20 cellular contexts compared by ENCODE assay signal in the genomic region with DNA sequence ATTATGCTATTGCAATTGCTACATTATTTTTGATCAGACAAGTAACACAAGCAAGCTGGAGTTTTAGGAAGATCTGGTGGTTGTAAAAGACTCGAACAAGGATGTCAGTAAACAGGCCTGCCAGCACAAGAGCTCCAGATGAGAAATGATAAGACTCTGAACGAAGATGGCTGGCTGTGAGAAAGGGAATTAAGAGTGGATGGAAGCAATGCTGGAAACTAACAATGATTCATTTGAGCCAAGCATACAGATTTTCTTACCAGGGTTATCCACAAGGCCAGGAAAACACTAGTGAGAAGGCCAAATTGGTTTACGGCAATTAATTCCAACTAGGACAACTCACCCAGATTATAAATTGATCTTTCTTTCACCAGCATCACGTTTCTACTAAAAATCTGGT. TPM values are rescaled to one million over a fixed set of nuclear protein-coding genes. Genes with fewer than 3 reads are reported as not detected.
A peak's percentile ranks its signal among the peaks of the same experiment; 100 is the strongest.
DNase-seq lines count a peak whose midpoint lies in the region; ATAC-seq, FAIRE-seq and TF ChIP-seq lines count a peak whose summit lies in the region.
"Had no signal": no experiment of that assay in that cellular context is flagged by ENCODE, and none has a peak within 500 bp of the region (broad histone marks: within the 10 kb centered on the region; RNA-seq: fewer than 3 reads in every experiment).

No MANE protein-coding gene starts in this region.

- no peaks in the 10 kb centered on the region for H3K9me3 Mint-ChIP-seq in activated T-cell treated with anti-CD3 and anti-CD28 coated beads, Interleukin-2, amount 50 U/mL, for 24 hours

- H4K20me1 ChIP-seq in HepG2 (ENCODE audit: insufficient read depth, low read length), result peaks cover 43% of the 10 kb centered on the region

- no peaks in the 10 kb centered on the region for H3K27me3 Mint-ChIP-seq in activated T-cell treated with anti-CD3 and anti-CD28 coated beads, Interleukin-2, amount 50 U/mL, for 24 hours

- no peak overlapping the region for H3K27ac Mint-ChIP-seq in activated T-cell treated with anti-CD3 and anti-CD28 coated beads, Interleukin-2, amount 50 U/mL, for 24 hours

- no peak for TF ChIP-seq EP300 in HepG2 (IDR thresholded peaks at IDR 0.05; ENCODE audit: low read depth in 2 of 2, low read length in 2 of 2)
- TF ChIP-seq EP300 in HepG2 (CRISPR knock-in tag; IDR thresholded peaks at IDR 0.05; ENCODE audit: borderline replicate concordance), result no peak

- H3K9me3 ChIP-seq in HepG2 (ENCODE audit: low read length), result no peaks in the 10 kb centered on the region
- H3K9me3 ChIP-seq in right lobe of liver, result no peaks in the 10 kb centered on the region
- no peaks in the 10 kb centered on the region for H3K9me3 ChIP-seq in mesodermal cell (ENCODE audit: control insufficient read depth, low read length)

- WGBS in HepG2 (ENCODE audit: low lambda C conversion rate), result 96% methylated on average over 4 of the region's 4 CpGs
- WGBS in right lobe of liver (ENCODE audit: insufficient coverage, low coverage, low lambda C conversion rate, missing lambda C conversion rate), result 78% methylated on average over 4 of the region's 4 CpGs
- 63 to 72% methylated on average over 2 of the region's 4 CpGs for WGBS in mesodermal cell (ENCODE audit: insufficient coverage in 2 of 2), 2 experiments

- H3K36me3 ChIP-seq in HepG2 (replicated peaks in 1 of 2; ENCODE audit: control insufficient read depth in 1 of 2, insufficient read depth in 2 of 2, low read length in 2 of 2) (peaks cover 6 to 44% of the 10 kb centered on the region in 2 experiments; a peak in 3 of 5 replicates), right lobe of liver (no peaks in the 10 kb centered on the region), mesodermal cell (ENCODE audit: control insufficient read depth, insufficient read depth, low read length) (peaks cover 9% of the 10 kb centered on the region)

- POLR2A ChIA-PET in HepG2 (lab: Yijun Ruan, JAX), result no interaction called here

- in situ Hi-C loops in HepG2 (cut with HindIII; ENCODE audit: extremely low pct_ligation_motif_present, low pct_unique_long_range_greater_than_20kb), result no loop called here

- no peak for TF ChIP-seq RAD21 in HepG2 (CRISPR knock-in tag; IDR thresholded peaks at IDR 0.05)

- H3K4me3 ChIP-seq in HepG2 (replicated peaks in 1 of 3; ENCODE audit: insufficient read depth in 1 of 3, low read depth in 2 of 3, low read length in 3 of 3) (no peak overlapping the region), right lobe of liver (no peak overlapping the region), mesodermal cell (ENCODE audit: extremely low read depth, insufficient read depth, low read length, poor library complexity, severe bottlenecking) (no peak overlapping the region)

- no peak overlapping the region for H3K4me3 Mint-ChIP-seq in activated T-cell treated with anti-CD3 and anti-CD28 coated beads, Interleukin-2, amount 50 U/mL, for 24 hours

- no peak for FAIRE-seq in HepG2 (lab: Jason Lieb, UNC)
- FAIRE-seq: GM18507 had no signal

- TSS peak; percentile 0 for BruUV-seq in HepG2 (replicated peaks; lab: Mats Ljungman, UMichigan)

- H3K36me3 Mint-ChIP-seq in activated T-cell treated with anti-CD3 and anti-CD28 coated beads, Interleukin-2, amount 50 U/mL, for 24 hours (ENCODE audit: low read depth), result peaks cover 54% of the 10 kb centered on the region

- intact Hi-C loops in HepG2 (cut with micrococcal nuclease; ENCODE audit: unreplicated experiment), result no loop called here
- intact Hi-C loops in right lobe of liver (cut with DNase I), result no loop called here

- TF ChIP-seq POLR2A in HepG2 (IDR thresholded peaks at IDR 0.05; ENCODE audit: insufficient read depth in 1 of 2, low read depth in 2 of 2, low read length in 2 of 2), result no peak
- no peak for TF ChIP-seq POLR2A in right lobe of liver (IDR thresholded peaks at IDR 0.05)

- no peak for TF ChIP-seq CTCF in HepG2 (CRISPR knock-in tag; IDR thresholded peaks at IDR 0.05)
- no peak for TF ChIP-seq CTCF in right lobe of liver (IDR thresholded peaks at IDR 0.05)

- H3K4me2 ChIP-seq in HepG2 (ENCODE audit: low read depth, low read length), result no peak overlapping the region

- H3K9ac ChIP-seq in HepG2 (ENCODE audit: insufficient read depth, low read depth, low read length), result no peak overlapping the region

- H3K27me3 ChIP-seq in HepG2 (ENCODE audit: control insufficient read depth in 1 of 2, insufficient read depth in 2 of 2, low read length in 2 of 2), result no peaks in the 10 kb centered on the region
- H3K27me3 ChIP-seq in right lobe of liver, result no peaks in the 10 kb centered on the region

- H3K79me2 ChIP-seq in HepG2 (ENCODE audit: insufficient read depth, low read length), result peaks cover 94% of the 10 kb centered on the region

- H2AFZ ChIP-seq in HepG2 (ENCODE audit: low read length), result no peak overlapping the region

- no peak for DNase-seq in HepG2 (ENCODE audit: low spot score)
- no peak for DNase-seq in right lobe of liver
- DNase-seq in amniotic epithelial cell (ENCODE audit: low read depth), result peak; percentile 90
- DNase-seq in activated CD4-positive, alpha-beta T cell treated with anti-CD3 and anti-CD28 coated beads for 4 hours, result no peak
- DNase-seq in NCI-H2081 treated with DMSO at 0.1 percent for 48 hours (lab: John Stamatoyannopoulos, UW), result no peak
- no peak for DNase-seq in activated T-cell treated with anti-CD3 and anti-CD28 coated beads, Interleukin-2, amount 50 U/mL, for 24 hours
- DNase-seq: 8988T; DMS153; NCI-H1436; NCI-H2081; NCI-H2227 treated with DMSO at 0.1 percent for 48 hours; NCI-H524 treated with DMSO at 0.1 percent for 48 hours; NK-92 treated with Interleukin-12 subunit alpha and Interleukin-12 subunit beta, amount 100 ng/mL, for 24 hours; OCI-M1; RPMI8226 had no signal

- H3K4me1 ChIP-seq in HepG2 (ENCODE audit: insufficient read depth, low read length), result peaks cover 29% of the 10 kb centered on the region
- no peaks in the 10 kb centered on the region for H3K4me1 ChIP-seq in right lobe of liver
- H3K4me1 ChIP-seq in mesodermal cell (ENCODE audit: control insufficient read depth, insufficient read depth, low read length, poor library complexity, severe bottlenecking), result peaks cover 7% of the 10 kb centered on the region

- H3K4me1 Mint-ChIP-seq in activated T-cell treated with anti-CD3 and anti-CD28 coated beads, Interleukin-2, amount 50 U/mL, for 24 hours (ENCODE audit: low read depth), result peaks cover 24% of the 10 kb centered on the region

- no peak overlapping the region for H3K27ac ChIP-seq in HepG2 (ENCODE audit: extremely low read length, insufficient read depth, low read length)
- H3K27ac ChIP-seq in right lobe of liver, result no peak overlapping the region
- peak overlapping the region; percentile 6 for H3K27ac ChIP-seq in mesodermal cell (ENCODE audit: low read depth, low read length, severe bottlenecking)
- H3K27ac ChIP-seq: C4-2B had no signal

- CTCF ChIA-PET in HepG2 (lab: Yijun Ruan, JAX; ENCODE audit: low intra/inter-chr PET ratio, low total read pairs), result no interaction called here

- no peak for ATAC-seq in HepG2
- ATAC-seq in right lobe of liver, result no peak
- ATAC-seq in GM21786 (IDR thresholded peaks at IDR 0.05; ENCODE audit: unreplicated experiment), result no peak
- ATAC-seq: HCT116 had no signal

TF ChIP-seq in HepG2, 621 proteins besides CTCF, POLR2A, EP300 and RAD21:
- TF ChIP-seq ZNF790 (CRISPR knock-in tag; IDR thresholded peaks at IDR 0.05; ENCODE audit: borderline replicate concordance) (no peak), MED8 (CRISPR knock-in tag; IDR thresholded peaks at IDR 0.05; ENCODE audit: insufficient replicate concordance) (no peak), RBM22 (optimal IDR thresholded peaks at IDR 0.05; ENCODE audit: low read length) (peak; percentile 48)
TF ChIP-seq in HepG2: peak in this region for 1.

RNA-seq across cellular contexts. Expression of a gene that starts 54.2 kb away (rescaled TPM):
- total RNA-seq in HepG2 (2016; rRNA removed; fragmentation: Illumina TruSeq; extraction: Trizol), result 69.0 and 99.0 TPM in 2 replicates
- total RNA-seq in HepG2 (2016; cell fraction: cytosol; rRNA removed; fragmentation: Illumina TruSeq; extraction: Trizol; ENCODE audit: low read depth), result 27.6 and 36.4 TPM in 2 replicates
- 66.8 and 94.5 TPM in 2 replicates for total RNA-seq in HepG2 (2016; cell fraction: insoluble cytoplasmic fraction; rRNA removed; fragmentation: Illumina TruSeq; extraction: Trizol)
- total RNA-seq in HepG2 (2016; cell fraction: membrane; rRNA removed; fragmentation: Illumina TruSeq; extraction: Trizol), result 25.1 and 28.0 TPM in 2 replicates
- 94.9 and 106 TPM in 2 replicates for total RNA-seq in HepG2 (2016; cell fraction: nucleus; rRNA removed; fragmentation: Illumina TruSeq; extraction: Trizol)
- 18.1 and 21.0 TPM in 2 replicates for polyA plus RNA-seq in HepG2 (2011; rRNA removed)
- polyA plus RNA-seq in HepG2 (2011; cell fraction: cytosol; rRNA removed), result 7.6 and 13.3 TPM in 2 replicates
- 13.9 and 17.0 TPM in 2 replicates for polyA plus RNA-seq in HepG2 (2011; cell fraction: nucleus; rRNA removed)
- polyA plus RNA-seq in HepG2 (2012), result 28.1 and 32.1 TPM in 2 replicates
- 1.1 and 1.3 TPM in 2 replicates for polyA plus RNA-seq in HepG2 (2016; cell fraction: cytosol; fragmentation: Illumina TruSeq; extraction: Trizol; ENCODE audit: low read depth)
- 40.5 and 44.9 TPM in 2 replicates for polyA plus RNA-seq in HepG2 (2016; cell fraction: insoluble cytoplasmic fraction; fragmentation: Illumina TruSeq; extraction: Trizol; ENCODE audit: low read depth)
- polyA plus RNA-seq in HepG2 (2016; cell fraction: membrane; fragmentation: Illumina TruSeq; extraction: Trizol; ENCODE audit: low read depth), result 4.3 and 4.9 TPM in 2 replicates
- polyA plus RNA-seq in HepG2 (2016; cell fraction: nucleus; fragmentation: Illumina TruSeq; extraction: Trizol; ENCODE audit: insufficient read depth, low read depth), result 46.0 and 49.0 TPM in 2 replicates
- 5.6 and 32.4 TPM in 2 replicates for polyA minus RNA-seq in HepG2 (2011; rRNA and poly(A)+ RNA removed; ENCODE audit: low replicate concordance)
- 42.3 and 56.3 TPM in 2 replicates for polyA minus RNA-seq in HepG2 (2011; cell fraction: cytosol; rRNA and poly(A)+ RNA removed)
- 188 and 226 TPM in 2 replicates for polyA minus RNA-seq in HepG2 (2011; cell fraction: nucleus; rRNA and poly(A)+ RNA removed)
- 10 to 100 TPM; 15.4 to 34.0 (median 21.5) TPM for total RNA-seq in right lobe of liver
- polyA plus RNA-seq in mesodermal cell (2013, experiment 1 of 2), result 25.0 TPM
- polyA plus RNA-seq in mesodermal cell (2013, experiment 2 of 2), result 26.0 TPM
